ENCODE assay signal across 8 cellular contexts in the genomic region with DNA sequence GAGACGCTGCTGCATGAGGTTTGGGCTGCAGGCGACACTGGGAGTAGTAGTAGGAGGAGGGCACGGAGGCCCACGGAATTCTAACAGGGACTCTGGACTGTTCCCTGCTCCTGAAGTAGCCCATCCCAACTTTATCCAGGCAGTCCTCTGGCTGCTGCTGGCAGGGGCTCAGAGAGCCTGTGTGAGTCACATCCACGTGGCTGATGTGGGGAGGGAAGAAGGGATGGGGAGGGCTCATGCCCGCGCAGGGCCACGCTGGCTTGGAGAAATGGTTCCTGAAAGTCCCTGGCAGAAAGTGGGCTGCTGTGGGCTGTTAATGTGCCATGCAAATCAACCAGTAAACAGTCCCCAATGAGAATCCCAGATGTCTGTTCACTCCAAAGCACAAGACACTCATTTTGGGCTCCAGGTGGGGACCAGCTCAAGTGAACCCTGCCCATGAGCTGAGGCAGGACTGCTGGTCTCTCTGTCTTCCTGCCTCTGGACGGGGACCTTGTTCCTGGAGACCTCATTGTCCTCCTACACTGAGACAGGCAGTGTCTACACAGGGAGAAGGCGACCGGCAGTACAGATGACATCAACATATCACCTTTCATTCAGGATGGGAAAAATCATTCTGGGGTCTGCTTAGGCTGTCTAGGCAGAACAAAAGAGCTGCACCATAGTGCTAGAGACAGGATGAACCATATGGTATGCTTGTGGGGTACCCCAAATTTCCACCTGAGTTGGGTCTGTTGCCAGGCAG. TPM values are rescaled to one million over a fixed set of nuclear protein-coding genes. Genes with fewer than 3 reads are reported as not detected.
DNase-seq lines count a peak whose midpoint lies in the region; ATAC-seq, FAIRE-seq and TF ChIP-seq lines count a peak whose summit lies in the region.

No MANE protein-coding gene starts in this region.

- H3K27ac Mint-ChIP-seq in astrocyte (ENCODE audit: unreplicated experiment), result no peak overlapping the region
- no peak overlapping the region for H3K27ac Mint-ChIP-seq in CD8-positive, alpha-beta memory T cell
- no peak overlapping the region for H3K27ac Mint-ChIP-seq in activated naive CD4-positive, alpha-beta T cell treated with anti-CD3 and anti-CD28 coated beads, Interleukin-2, amount 10 ng/mL, durations not matched to agents 7 days and 5 days
- no peak overlapping the region for H3K27ac Mint-ChIP-seq in T-helper 2 cell treated with Interferon-gamma antibody and Interleukin-4, amounts not matched to agents 5 μg/mL and 100 μg/mL, for 36 hours

- peak; percentile 94 to 95 for ATAC-seq in right cardiac atrium

- H3K4me3 Mint-ChIP-seq in astrocyte (ENCODE audit: unreplicated experiment), result no peak overlapping the region
- H3K4me3 Mint-ChIP-seq in CD8-positive, alpha-beta memory T cell, result no peak overlapping the region
- H3K4me3 Mint-ChIP-seq in activated naive CD4-positive, alpha-beta T cell treated with anti-CD3 and anti-CD28 coated beads, Interleukin-2, amount 10 ng/mL, durations not matched to agents 7 days and 5 days, result no peak overlapping the region
- no peak overlapping the region for H3K4me3 Mint-ChIP-seq in T-helper 2 cell treated with Interferon-gamma antibody and Interleukin-4, amounts not matched to agents 5 μg/mL and 100 μg/mL, for 36 hours

- H3K27me3 ChIP-seq in astrocyte (ENCODE audit: insufficient read depth, low read length), result no peaks in the 10 kb centered on the region
- no peaks in the 10 kb centered on the region for H3K27me3 ChIP-seq in right cardiac atrium (ENCODE audit: control insufficient read depth, insufficient read depth)
- no peaks in the 10 kb centered on the region for H3K27me3 ChIP-seq in rectal smooth muscle tissue (ENCODE audit: control insufficient read depth, insufficient read depth, low read length)
- no peaks in the 10 kb centered on the region for H3K27me3 ChIP-seq in CD8-positive, alpha-beta memory T cell (ENCODE audit: insufficient read depth, low read length, poor library complexity, severe bottlenecking)

- CTCF ChIA-PET in CD8-positive, alpha-beta memory T cell (lab: Charles Lee), result no interaction called here
- CTCF ChIA-PET in activated naive CD4-positive, alpha-beta T cell treated with anti-CD3 and anti-CD28 coated beads, Interleukin-2, amount 10 ng/mL, durations not matched to agents 7 days and 5 days (lab: Charles Lee), result interaction anchor here (1.2 kb wide), 1 partner anchor 141 kb away, joined by 3 read pairs; no protein-coding TSS in a partner anchor

- TF ChIP-seq CTCF in astrocyte (IDR thresholded peaks at IDR 0.05; ENCODE audit: insufficient read depth, low read depth, low read length), result no peak

- H4K20me1 ChIP-seq in astrocyte (ENCODE audit: insufficient read depth, low read length), result no peaks in the 10 kb centered on the region

- intact Hi-C loops in right cardiac atrium (cut with DNase I), result no loop called here

- H3K79me2 ChIP-seq in astrocyte (ENCODE audit: insufficient read depth, low read length), result no peaks in the 10 kb centered on the region

- H3K4me1 Mint-ChIP-seq in astrocyte (ENCODE audit: low read depth, unreplicated experiment), result no peaks in the 10 kb centered on the region
- H3K4me1 Mint-ChIP-seq in CD8-positive, alpha-beta memory T cell, result no peaks in the 10 kb centered on the region
- H3K4me1 Mint-ChIP-seq in activated naive CD4-positive, alpha-beta T cell treated with anti-CD3 and anti-CD28 coated beads, Interleukin-2, amount 10 ng/mL, durations not matched to agents 7 days and 5 days, result no peaks in the 10 kb centered on the region
- no peaks in the 10 kb centered on the region for H3K4me1 Mint-ChIP-seq in T-helper 2 cell treated with Interferon-gamma antibody and Interleukin-4, amounts not matched to agents 5 μg/mL and 100 μg/mL, for 36 hours (ENCODE audit: low read depth)

- 48% methylated on average over 11 of the region's 11 CpGs for WGBS in right cardiac atrium

- peaks cover 35% of the 10 kb centered on the region for H3K9me3 Mint-ChIP-seq in astrocyte (ENCODE audit: unreplicated experiment)
- peaks cover 0 to 12% (median 6%) of the 10 kb centered on the region in 5 donors for H3K9me3 Mint-ChIP-seq in CD8-positive, alpha-beta memory T cell
- H3K9me3 Mint-ChIP-seq in activated naive CD4-positive, alpha-beta T cell treated with anti-CD3 and anti-CD28 coated beads, Interleukin-2, amount 10 ng/mL, durations not matched to agents 7 days and 5 days, result peaks cover 5% of the 10 kb centered on the region
- no peaks in the 10 kb centered on the region for H3K9me3 Mint-ChIP-seq in T-helper 2 cell treated with Interferon-gamma antibody and Interleukin-4, amounts not matched to agents 5 μg/mL and 100 μg/mL, for 36 hours

- peaks cover 4% of the 10 kb centered on the region for H3K36me3 Mint-ChIP-seq in astrocyte (ENCODE audit: low read depth, unreplicated experiment)
- peaks cover 0 to 4% (median 0%) of the 10 kb centered on the region in 3 donors for H3K36me3 Mint-ChIP-seq in CD8-positive, alpha-beta memory T cell
- H3K36me3 Mint-ChIP-seq in activated naive CD4-positive, alpha-beta T cell treated with anti-CD3 and anti-CD28 coated beads, Interleukin-2, amount 10 ng/mL, durations not matched to agents 7 days and 5 days, result no peaks in the 10 kb centered on the region
- no peaks in the 10 kb centered on the region for H3K36me3 Mint-ChIP-seq in T-helper 2 cell treated with Interferon-gamma antibody and Interleukin-4, amounts not matched to agents 5 μg/mL and 100 μg/mL, for 36 hours (ENCODE audit: low read depth)

- H3K4me1 ChIP-seq in astrocyte (ENCODE audit: insufficient read depth, low read length), result peaks cover 7% of the 10 kb centered on the region
- no peaks in the 10 kb centered on the region for H3K4me1 ChIP-seq in right cardiac atrium (ENCODE audit: control insufficient read depth, insufficient read depth, low read length)
- peaks cover 46% of the 10 kb centered on the region for H3K4me1 ChIP-seq in rectal smooth muscle tissue (ENCODE audit: control insufficient read depth, insufficient read depth, low read length)
- H3K4me1 ChIP-seq in CD8-positive, alpha-beta memory T cell (ENCODE audit: insufficient read depth, low read length), result no peaks in the 10 kb centered on the region

- H3K36me3 ChIP-seq in astrocyte (ENCODE audit: insufficient read depth, low read length) (no peaks in the 10 kb centered on the region), rectal smooth muscle tissue (ENCODE audit: control insufficient read depth, insufficient read depth, low read length) (no peaks in the 10 kb centered on the region)
- no peaks in the 10 kb centered on the region for H3K36me3 ChIP-seq in CD8-positive, alpha-beta memory T cell (ENCODE audit: insufficient read depth, low read length)

- peak overlapping the region; percentile 8 for H3K4me2 ChIP-seq in astrocyte (ENCODE audit: low read length)

- H3K4me3 ChIP-seq in astrocyte (ENCODE audit: insufficient read depth, low read depth, low read length) (no peak overlapping the region), right cardiac atrium (ENCODE audit: low read length) (no peak overlapping the region), rectal smooth muscle tissue (ENCODE audit: low read length) (no peak overlapping the region)
- no peak overlapping the region for H3K4me3 ChIP-seq in CD8-positive, alpha-beta memory T cell (ENCODE audit: low read length)

- H3K9me3 ChIP-seq in astrocyte (ENCODE audit: insufficient read depth, low read depth, low read length) (no peaks in the 10 kb centered on the region), right cardiac atrium (ENCODE audit: control insufficient read depth, low read length) (no peaks in the 10 kb centered on the region)
- no peaks in the 10 kb centered on the region for H3K9me3 ChIP-seq in CD8-positive, alpha-beta memory T cell (ENCODE audit: low read length)

- POLR2A ChIA-PET in CD8-positive, alpha-beta memory T cell (lab: Charles Lee), result no interaction called here

- H2AFZ ChIP-seq in astrocyte (ENCODE audit: low read depth, low read length), result peak overlapping the region; percentile 77

- FAIRE-seq in astrocyte (lab: Jason Lieb, UNC), result no peak

- H3K27me3 Mint-ChIP-seq in astrocyte (ENCODE audit: low read depth, unreplicated experiment), result peaks cover 36% of the 10 kb centered on the region
- H3K27me3 Mint-ChIP-seq in CD8-positive, alpha-beta memory T cell, result peaks cover 34 to 66% of the 10 kb centered on the region in 2 donors
- H3K27me3 Mint-ChIP-seq in activated naive CD4-positive, alpha-beta T cell treated with anti-CD3 and anti-CD28 coated beads, Interleukin-2, amount 10 ng/mL, durations not matched to agents 7 days and 5 days, result peaks cover 71% of the 10 kb centered on the region
- H3K27me3 Mint-ChIP-seq in T-helper 2 cell treated with Interferon-gamma antibody and Interleukin-4, amounts not matched to agents 5 μg/mL and 100 μg/mL, for 36 hours (ENCODE audit: low read depth), result peaks cover 36% of the 10 kb centered on the region

- H3K27ac ChIP-seq in astrocyte (ENCODE audit: low read depth, low read length), result no peak overlapping the region
- no peak overlapping the region for H3K27ac ChIP-seq in right cardiac atrium (ENCODE audit: low read length)
- H3K27ac ChIP-seq in rectal smooth muscle tissue (ENCODE audit: low read depth, low read length), result peak overlapping the region; percentile 80
- no peak overlapping the region for H3K27ac ChIP-seq in CD8-positive, alpha-beta memory T cell (ENCODE audit: low read depth, low read length)

- DNase-seq in ELR (ENCODE audit: low read depth) (peak; percentile 62), astrocyte (ENCODE audit: low read depth) (peak; percentile 76), right cardiac atrium (peak; percentile 88 to 94 (median 93)), NCI-H1105 treated with DMSO at 0.1 percent for 48 hours (lab: John Stamatoyannopoulos, UW) (no peak)
- DNase-seq in CD8-positive, alpha-beta memory T cell, result no peak
- DNase-seq in activated naive CD4-positive, alpha-beta T cell treated with anti-CD3 and anti-CD28 coated beads, Interleukin-2, amount 10 ng/mL, durations not matched to agents 7 days and 5 days, result no peak
- no peak for DNase-seq in T-helper 2 cell treated with Interferon-gamma antibody and Interleukin-4, amounts not matched to agents 5 μg/mL and 100 μg/mL, for 36 hours (ENCODE audit: low spot score)

- no peak overlapping the region for H3K9ac ChIP-seq in astrocyte (ENCODE audit: low read length)
- no peak overlapping the region for H3K9ac ChIP-seq in rectal smooth muscle tissue (ENCODE audit: low read length)

RNA-seq across cellular contexts. Expression of gene FMOD, which starts 57.7 kb away (rescaled TPM):
- total RNA-seq in astrocyte (not detected in 2 replicates), right cardiac atrium (10 to 100 TPM; 54.8 to 91.6 (median 63.5) TPM)
- 35.9 TPM for polyA plus RNA-seq in right cardiac atrium
- total RNA-seq in CD8-positive, alpha-beta memory T cell, result 1 to 10 TPM in 1 of 2 experiments, under 1 TPM in 1; 0.51 to 1.2 TPM
- polyA plus RNA-seq in CD8-positive, alpha-beta memory T cell, result not detected

Comparison
In these comparisons a context has a peak if more than half of its experiments do, and no peak if none do; other contexts are left out.
1. DNase-seq: peak in ELR (single experiment), astrocyte (single experiment) and right cardiac atrium (3 of 3); none in CD8-positive, alpha-beta memory T cell (0 of 5), NCI-H1105 treated with DMSO at 0.1 percent for 48 hours (single experiment), activated naive CD4-positive, alpha-beta T cell treated with anti-CD3 and anti-CD28 coated beads, Interleukin-2, amount 10 ng/mL, durations not matched to agents 7 days and 5 days (single experiment) and T-helper 2 cell treated with Interferon-gamma antibody and Interleukin-4, amounts not matched to agents 5 μg/mL and 100 μg/mL, for 36 hours (single experiment).
2. RNA of gene FMOD, which starts 57.7 kb away (total RNA-seq): 54.8 to 91.6 TPM in right cardiac atrium; 0.51 to 1.2 TPM in CD8-positive, alpha-beta memory T cell and not detected in astrocyte; every median in the first group is over 10 times any median in the second.